In the genomic region with DNA sequence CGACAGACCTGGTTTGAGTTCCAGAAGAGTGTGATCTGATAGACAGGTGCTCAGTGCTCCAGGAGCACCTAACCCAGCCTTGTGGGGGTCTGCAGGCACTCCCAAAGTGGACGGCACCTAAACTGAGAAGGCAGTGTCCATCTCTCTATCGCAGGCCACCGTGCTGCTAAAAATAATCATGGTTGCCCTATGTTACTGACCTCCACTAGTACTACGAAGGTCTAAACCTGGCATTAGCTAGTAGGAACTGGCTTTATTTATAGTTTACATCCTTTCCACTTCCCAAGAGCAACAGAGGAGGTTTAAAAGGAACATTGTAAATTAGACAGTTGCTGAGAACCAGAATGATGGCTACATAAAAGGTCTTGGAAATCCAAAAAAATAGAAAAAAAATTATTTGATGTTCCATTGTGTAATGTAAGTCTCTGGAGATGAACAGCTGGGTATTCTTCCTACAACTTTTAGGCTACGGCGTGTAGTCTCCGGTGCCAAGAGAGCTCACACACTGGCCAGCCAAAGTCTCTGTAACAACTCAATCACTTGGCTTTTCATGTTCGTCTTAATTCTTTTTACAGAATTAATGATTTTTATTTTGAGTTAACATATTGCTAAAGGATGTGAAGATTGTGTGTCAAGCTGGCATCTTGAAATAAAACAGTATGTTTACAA, we compare ENCODE assay signal across 1 cellular context.
TF ChIP-seq lines count a peak whose summit lies in the region.

No MANE protein-coding gene starts in this region.

TF ChIP-seq in endothelial cell of umbilical vein, 7 proteins besides CTCF, POLR2A, EP300 and RAD21:
- TF ChIP-seq GATA2 (IDR thresholded peaks at IDR 0.05; ENCODE audit: insufficient read depth, insufficient read length, low read depth, low read length) = no peak
- no peak for TF ChIP-seq JUN (IDR thresholded peaks at IDR 0.05; ENCODE audit: borderline replicate concordance, insufficient read depth, insufficient read length, low read depth)
